In the genomic region with DNA sequence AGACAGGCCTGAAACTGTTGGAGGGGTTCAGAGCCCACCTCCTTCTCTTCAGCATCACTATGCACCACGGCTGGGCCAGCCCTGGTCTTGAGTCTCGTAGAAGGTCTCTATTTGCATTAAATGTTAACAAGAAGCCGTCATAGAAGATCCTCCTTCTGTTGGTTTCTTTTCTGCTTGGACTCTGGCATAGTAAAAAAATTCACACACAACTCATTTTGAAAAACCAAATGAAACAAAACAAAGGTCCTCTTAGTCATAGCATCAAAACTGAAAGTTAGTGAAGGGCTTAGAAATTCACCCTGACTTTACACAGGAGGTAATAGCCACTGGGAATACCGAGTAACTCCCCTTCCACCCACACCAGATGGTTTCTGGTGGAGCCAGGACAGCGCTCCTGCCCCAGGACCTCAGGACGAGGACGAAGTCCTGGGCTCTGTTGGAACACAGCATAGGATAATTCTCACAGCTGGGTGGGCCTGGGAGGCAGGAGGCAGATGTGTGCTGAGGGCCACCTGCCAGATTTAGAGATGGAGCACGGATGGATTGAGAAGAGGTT, we compare ENCODE assay signal across 10 cellular contexts.
DNase-seq lines count a peak whose midpoint lies in the region; ATAC-seq and TF ChIP-seq lines count a peak whose summit lies in the region.
"Had no signal": no experiment of that assay in that cellular context is flagged by ENCODE, and none has a peak within 500 bp of the region (broad histone marks: within the 10 kb centered on the region; RNA-seq: fewer than 3 reads in every experiment).

No MANE protein-coding gene starts in this region.

- H3K27ac Mint-ChIP-seq in activated T-helper 2 cell treated with anti-CD3 and anti-CD28 coated beads, Interferon-gamma antibody, Interleukin-2, Interleukin-4, amounts not matched to agents 10 μg/mL and 5 μg/mL and 100 μg/mL, durations not matched to agents 14 hours and 24 hours and 36 hours = peak overlapping the region; percentile 76

- H2BK5ac ChIP-seq in mesendoderm (ENCODE audit: low read length) = no peak overlapping the region

- no peak overlapping the region for H2BK15ac ChIP-seq in mesendoderm (replicated peaks; ENCODE audit: low read depth)

- H3K79me1 ChIP-seq in mesendoderm (ENCODE audit: low read length) = no peaks in the 10 kb centered on the region

- no peak overlapping the region for H3K18ac ChIP-seq in mesendoderm (ENCODE audit: low read length)

- intact Hi-C loops in activated T-helper 2 cell treated with anti-CD3 and anti-CD28 coated beads, Interferon-gamma antibody, Interleukin-2, Interleukin-4, amounts not matched to agents 10 μg/mL and 5 μg/mL and 100 μg/mL, durations not matched to agents 14 hours and 24 hours and 36 hours (cut with micrococcal nuclease) = loop anchor here (1.0 to 10.0 kb wide), 6 partner anchors 61 to 410 kb away; no protein-coding TSS in a partner anchor

- no peak overlapping the region for H3K23ac ChIP-seq in mesendoderm (ENCODE audit: low read length)

- no CpG with 5 or more reads among the region's 8 CpGs for WGBS in mesendoderm (ENCODE audit: extremely low coverage, insufficient coverage, low lambda C conversion rate)

- no peak overlapping the region for H4K8ac ChIP-seq in mesendoderm (ENCODE audit: low read depth, low read length)

- H3K9me3 Mint-ChIP-seq in activated T-helper 2 cell treated with anti-CD3 and anti-CD28 coated beads, Interferon-gamma antibody, Interleukin-2, Interleukin-4, amounts not matched to agents 10 μg/mL and 5 μg/mL and 100 μg/mL, durations not matched to agents 14 hours and 24 hours and 36 hours = no peaks in the 10 kb centered on the region
- H3K9me3 Mint-ChIP-seq: type B pancreatic cell had no signal

- no peaks in the 10 kb centered on the region for H3K4me1 ChIP-seq in mesendoderm (ENCODE audit: control insufficient read depth, low read depth, low read length)

- TF ChIP-seq CTCF in GM10266 (IDR thresholded peaks at IDR 0.05; ENCODE audit: control insufficient read depth, insufficient read depth, low read depth, missing control alignments) = no peak

- no peak overlapping the region for H3K56ac ChIP-seq in mesendoderm (ENCODE audit: low read length)

- DNase-seq in GM10266 (ENCODE audit: extremely low spot score) (peak; percentile 65), mesendoderm (no peak), NCI-H526 (lab: John Stamatoyannopoulos, UW) (no peak), iPS-NIHi11 (ENCODE audit: low spot score) (no peak)
- DNase-seq in activated T-helper 2 cell treated with anti-CD3 and anti-CD28 coated beads, Interferon-gamma antibody, Interleukin-2, Interleukin-4, amounts not matched to agents 10 μg/mL and 5 μg/mL and 100 μg/mL, durations not matched to agents 14 hours and 24 hours and 36 hours (ENCODE audit: low spot score) = peak; percentile 14
- DNase-seq in effector CD4-positive, alpha-beta T cell = no peak
- DNase-seq: DMS 273 treated with DMSO at 0.1 percent for 48 hours had no signal

- H3K4ac ChIP-seq in mesendoderm (ENCODE audit: low read depth, low read length) = no peak overlapping the region

- no peak overlapping the region for H2BK120ac ChIP-seq in mesendoderm (ENCODE audit: low read depth, low read length)

- H3K27me3 Mint-ChIP-seq in activated T-helper 2 cell treated with anti-CD3 and anti-CD28 coated beads, Interferon-gamma antibody, Interleukin-2, Interleukin-4, amounts not matched to agents 10 μg/mL and 5 μg/mL and 100 μg/mL, durations not matched to agents 14 hours and 24 hours and 36 hours (ENCODE audit: low read depth) = peaks cover 2% of the 10 kb centered on the region
- H3K27me3 Mint-ChIP-seq: type B pancreatic cell had no signal

- peaks cover 37% of the 10 kb centered on the region for H3K4me1 Mint-ChIP-seq in activated T-helper 2 cell treated with anti-CD3 and anti-CD28 coated beads, Interferon-gamma antibody, Interleukin-2, Interleukin-4, amounts not matched to agents 10 μg/mL and 5 μg/mL and 100 μg/mL, durations not matched to agents 14 hours and 24 hours and 36 hours (ENCODE audit: low read depth)

- no peaks in the 10 kb centered on the region for H3K36me3 Mint-ChIP-seq in activated T-helper 2 cell treated with anti-CD3 and anti-CD28 coated beads, Interferon-gamma antibody, Interleukin-2, Interleukin-4, amounts not matched to agents 10 μg/mL and 5 μg/mL and 100 μg/mL, durations not matched to agents 14 hours and 24 hours and 36 hours (ENCODE audit: low read depth)
- H3K36me3 Mint-ChIP-seq: type B pancreatic cell had no signal

- H3K27me3 ChIP-seq in mesendoderm (ENCODE audit: insufficient read depth, low read length, poor library complexity) = no peaks in the 10 kb centered on the region

- H3K27ac ChIP-seq in mesendoderm (ENCODE audit: low read depth, low read length) = no peak overlapping the region

- no peak overlapping the region for H2AK5ac ChIP-seq in mesendoderm (ENCODE audit: low read length)

- no peaks in the 10 kb centered on the region for H3K36me3 ChIP-seq in mesendoderm (ENCODE audit: control insufficient read depth, insufficient read depth, low read length)

- no peaks in the 10 kb centered on the region for H3K79me2 ChIP-seq in mesendoderm (ENCODE audit: control insufficient read depth, insufficient read depth, low read length)

- no peak overlapping the region for H4K5ac ChIP-seq in mesendoderm (ENCODE audit: low read length)

- peak overlapping the region; percentile 44 for H3K4me3 Mint-ChIP-seq in activated T-helper 2 cell treated with anti-CD3 and anti-CD28 coated beads, Interferon-gamma antibody, Interleukin-2, Interleukin-4, amounts not matched to agents 10 μg/mL and 5 μg/mL and 100 μg/mL, durations not matched to agents 14 hours and 24 hours and 36 hours (ENCODE audit: low read depth)
- H3K4me3 Mint-ChIP-seq: type B pancreatic cell had no signal

- H3K4me3 ChIP-seq in mesendoderm (ENCODE audit: low read length) = no peak overlapping the region

- ATAC-seq in GM19372 (IDR thresholded peaks at IDR 0.05; ENCODE audit: low read depth, unreplicated experiment) (peak; percentile 79), HG03060 (IDR thresholded peaks at IDR 0.05; ENCODE audit: low read depth, unreplicated experiment) (peak; percentile 90)

- no peak overlapping the region for H3K4me2 ChIP-seq in mesendoderm (ENCODE audit: low read length)

- no peak overlapping the region for H3K9ac ChIP-seq in mesendoderm (ENCODE audit: low read length)

Comparison
In these comparisons a context has a peak if more than half of its experiments do, and no peak if none do; other contexts are left out.
1. DNase-seq: peak in GM10266 (single experiment) and activated T-helper 2 cell treated with anti-CD3 and anti-CD28 coated beads, Interferon-gamma antibody, Interleukin-2, Interleukin-4, amounts not matched to agents 10 μg/mL and 5 μg/mL and 100 μg/mL, durations not matched to agents 14 hours and 24 hours and 36 hours (single experiment); none in mesendoderm (single experiment), NCI-H526 (0 of 2), effector CD4-positive, alpha-beta T cell (single experiment) and iPS-NIHi11 (single experiment).